ENCODE assay signal across 1 cellular context in the genomic region with DNA sequence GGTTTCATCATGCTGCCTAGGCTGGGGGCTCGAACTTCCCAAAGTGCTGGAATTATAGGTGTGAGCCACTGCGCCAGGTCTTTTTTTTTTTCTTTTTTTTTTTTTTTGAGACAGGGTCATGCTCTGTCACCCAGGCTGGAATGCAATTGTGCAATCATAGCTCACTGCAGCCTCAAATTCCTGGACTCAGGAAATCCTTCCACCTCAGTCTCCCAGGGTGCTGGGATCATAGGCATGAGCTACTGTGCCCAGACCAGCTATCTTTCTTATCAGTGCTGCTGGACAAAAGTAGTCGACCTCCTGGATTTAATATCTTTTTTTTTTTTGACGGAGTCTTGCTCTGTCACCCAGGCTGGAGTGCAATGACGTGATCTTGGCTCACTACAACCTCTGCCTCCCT.
TF ChIP-seq lines count a peak whose summit lies in the region.

No MANE protein-coding gene starts in this region.

TF ChIP-seq in HepG2, 621 proteins besides CTCF, POLR2A, EP300 and RAD21 (continued from another document and continues in another):
- TF ChIP-seq, protein P1, sequence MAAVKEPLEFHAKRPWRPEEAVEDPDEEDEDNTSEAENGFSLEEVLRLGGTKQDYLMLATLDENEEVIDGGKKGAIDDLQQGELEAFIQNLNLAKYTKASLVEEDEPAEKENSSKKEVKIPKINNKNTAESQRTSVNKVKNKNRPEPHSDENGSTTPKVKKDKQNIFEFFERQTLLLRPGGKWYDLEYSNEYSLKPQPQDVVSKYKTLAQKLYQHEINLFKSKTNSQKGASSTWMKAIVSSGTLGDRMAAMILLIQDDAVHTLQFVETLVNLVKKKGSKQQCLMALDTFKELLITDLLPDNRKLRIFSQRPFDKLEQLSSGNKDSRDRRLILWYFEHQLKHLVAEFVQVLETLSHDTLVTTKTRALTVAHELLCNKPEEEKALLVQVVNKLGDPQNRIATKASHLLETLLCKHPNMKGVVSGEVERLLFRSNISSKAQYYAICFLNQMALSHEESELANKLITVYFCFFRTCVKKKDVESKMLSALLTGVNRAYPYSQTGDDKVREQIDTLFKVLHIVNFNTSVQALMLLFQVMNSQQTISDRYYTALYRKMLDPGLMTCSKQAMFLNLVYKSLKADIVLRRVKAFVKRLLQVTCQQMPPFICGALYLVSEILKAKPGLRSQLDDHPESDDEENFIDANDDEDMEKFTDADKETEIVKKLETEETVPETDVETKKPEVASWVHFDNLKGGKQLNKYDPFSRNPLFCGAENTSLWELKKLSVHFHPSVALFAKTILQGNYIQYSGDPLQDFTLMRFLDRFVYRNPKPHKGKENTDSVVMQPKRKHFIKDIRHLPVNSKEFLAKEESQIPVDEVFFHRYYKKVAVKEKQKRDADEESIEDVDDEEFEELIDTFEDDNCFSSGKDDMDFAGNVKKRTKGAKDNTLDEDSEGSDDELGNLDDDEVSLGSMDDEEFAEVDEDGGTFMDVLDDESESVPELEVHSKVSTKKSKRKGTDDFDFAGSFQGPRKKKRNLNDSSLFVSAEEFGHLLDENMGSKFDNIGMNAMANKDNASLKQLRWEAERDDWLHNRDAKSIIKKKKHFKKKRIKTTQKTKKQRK (IDR thresholded peaks at IDR 0.05; ENCODE audit: low read length), result no peak
- TF ChIP-seq MTA1 (CRISPR knock-in tag; IDR thresholded peaks at IDR 0.05; ENCODE audit: borderline replicate concordance) (no peak), CHD4 (IDR thresholded peaks at IDR 0.05; ENCODE audit: borderline replicate concordance, low read length) (no peak), ZSCAN12 (CRISPR knock-in tag; IDR thresholded peaks at IDR 0.05) (no peak), PCBP2 (optimal IDR thresholded peaks at IDR 0.05; ENCODE audit: low read depth, low read length, poor library complexity, severe bottlenecking) (no peak), TEAD2 (CRISPR knock-in tag; IDR thresholded peaks at IDR 0.05) (no peak), HMG20A (CRISPR knock-in tag; IDR thresholded peaks at IDR 0.05; ENCODE audit: borderline replicate concordance) (no peak; the same call in 1 of the 2 replicates), NFYC (CRISPR knock-in tag; IDR thresholded peaks at IDR 0.05) (no peak), ZNF343 (CRISPR knock-in tag; IDR thresholded peaks at IDR 0.05) (no peak), ZNF501 (CRISPR knock-in tag; IDR thresholded peaks at IDR 0.05) (no peak), SATB2 (CRISPR knock-in tag; IDR thresholded peaks at IDR 0.05) (no peak), ZNF547 (CRISPR knock-in tag; IDR thresholded peaks at IDR 0.05) (no peak), ZNF350 (CRISPR knock-in tag; IDR thresholded peaks at IDR 0.05; ENCODE audit: borderline replicate concordance, low read depth) (no peak), PPARG (CRISPR knock-in tag; conservative IDR thresholded peaks at IDR 0.05) (peak; percentile 76), ZC3H4 (CRISPR knock-in tag; IDR thresholded peaks at IDR 0.05; ENCODE audit: borderline replicate concordance) (no peak), HNF4A (CRISPR knock-in tag; IDR thresholded peaks at IDR 0.05) (no peak), NPAS2 (CRISPR knock-in tag; IDR thresholded peaks at IDR 0.05; ENCODE audit: borderline replicate concordance) (no peak), ZNF75D (CRISPR knock-in tag; IDR thresholded peaks at IDR 0.05; ENCODE audit: borderline replicate concordance) (no peak), SCMH1 (CRISPR knock-in tag; IDR thresholded peaks at IDR 0.05; ENCODE audit: borderline replicate concordance) (no peak), SRSF1 (optimal IDR thresholded peaks at IDR 0.05; ENCODE audit: low read depth, low read length) (no peak), SIN3A (IDR thresholded peaks at IDR 0.05; ENCODE audit: borderline replicate concordance, low read depth, low read length) (no peak), ZNF354B (CRISPR knock-in tag; IDR thresholded peaks at IDR 0.05) (no peak), RBM22 (optimal IDR thresholded peaks at IDR 0.05; ENCODE audit: low read length) (no peak), MED13 (CRISPR knock-in tag; IDR thresholded peaks at IDR 0.05) (no peak), ATF7 (IDR thresholded peaks at IDR 0.05) (no peak), ATF7 (CRISPR knock-in tag; IDR thresholded peaks at IDR 0.05) (no peak), NR2F2 (IDR thresholded peaks at IDR 0.05; ENCODE audit: borderline replicate concordance, low read depth) (peak; percentile 73), JUNB (CRISPR knock-in tag; IDR thresholded peaks at IDR 0.05; ENCODE audit: borderline replicate concordance) (no peak), TSC22D2 (CRISPR knock-in tag; IDR thresholded peaks at IDR 0.05; ENCODE audit: borderline replicate concordance) (no peak), MIER3 (CRISPR knock-in tag; IDR thresholded peaks at IDR 0.05; ENCODE audit: borderline replicate concordance) (no peak), ZNF724P (CRISPR knock-in tag; IDR thresholded peaks at IDR 0.05; ENCODE audit: borderline replicate concordance) (no peak), ARNTL (CRISPR knock-in tag; IDR thresholded peaks at IDR 0.05) (no peak), ZNF552 (CRISPR knock-in tag; IDR thresholded peaks at IDR 0.05; ENCODE audit: borderline replicate concordance) (no peak)
- TF ChIP-seq, protein P2, sequence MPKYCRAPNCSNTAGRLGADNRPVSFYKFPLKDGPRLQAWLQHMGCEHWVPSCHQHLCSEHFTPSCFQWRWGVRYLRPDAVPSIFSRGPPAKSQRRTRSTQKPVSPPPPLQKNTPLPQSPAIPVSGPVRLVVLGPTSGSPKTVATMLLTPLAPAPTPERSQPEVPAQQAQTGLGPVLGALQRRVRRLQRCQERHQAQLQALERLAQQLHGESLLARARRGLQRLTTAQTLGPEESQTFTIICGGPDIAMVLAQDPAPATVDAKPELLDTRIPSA (CRISPR knock-in tag; IDR thresholded peaks at IDR 0.05; ENCODE audit: borderline replicate concordance), result no peak
- TF ChIP-seq, protein P3, sequence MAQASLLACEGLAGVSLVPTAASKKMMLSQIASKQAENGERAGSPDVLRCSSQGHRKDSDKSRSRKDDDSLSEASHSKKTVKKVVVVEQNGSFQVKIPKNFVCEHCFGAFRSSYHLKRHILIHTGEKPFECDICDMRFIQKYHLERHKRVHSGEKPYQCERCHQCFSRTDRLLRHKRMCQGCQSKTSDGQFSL (CRISPR knock-in tag; IDR thresholded peaks at IDR 0.05), result no peak
- TF ChIP-seq, protein P4, sequence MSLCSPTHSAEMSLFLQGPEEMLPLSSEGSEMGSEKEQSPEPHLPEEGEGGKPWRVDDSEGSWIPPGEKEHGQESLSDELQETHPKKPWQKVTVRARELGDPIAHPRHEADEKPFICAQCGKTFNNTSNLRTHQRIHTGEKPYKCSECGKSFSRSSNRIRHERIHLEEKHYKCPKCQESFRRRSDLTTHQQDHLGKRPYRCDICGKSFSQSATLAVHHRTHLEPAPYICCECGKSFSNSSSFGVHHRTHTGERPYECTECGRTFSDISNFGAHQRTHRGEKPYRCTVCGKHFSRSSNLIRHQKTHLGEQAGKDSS (CRISPR knock-in tag; IDR thresholded peaks at IDR 0.05; ENCODE audit: borderline replicate concordance, low read depth), result no peak
- TF ChIP-seq, protein P5, sequence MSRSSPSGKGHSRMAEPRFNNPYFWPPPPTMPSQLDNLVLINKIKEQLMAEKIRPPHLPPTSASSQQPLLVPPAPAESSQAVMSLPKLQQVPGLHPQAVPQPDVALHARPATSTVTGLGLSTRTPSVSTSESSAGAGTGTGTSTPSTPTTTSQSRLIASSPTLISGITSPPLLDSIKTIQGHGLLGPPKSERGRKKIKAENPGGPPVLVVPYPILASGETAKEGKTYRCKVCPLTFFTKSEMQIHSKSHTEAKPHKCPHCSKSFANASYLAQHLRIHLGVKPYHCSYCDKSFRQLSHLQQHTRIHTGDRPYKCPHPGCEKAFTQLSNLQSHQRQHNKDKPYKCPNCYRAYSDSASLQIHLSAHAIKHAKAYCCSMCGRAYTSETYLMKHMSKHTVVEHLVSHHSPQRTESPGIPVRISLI (CRISPR knock-in tag; IDR thresholded peaks at IDR 0.05; ENCODE audit: borderline replicate concordance), result peak; percentile 98
- TF ChIP-seq, protein P6, sequence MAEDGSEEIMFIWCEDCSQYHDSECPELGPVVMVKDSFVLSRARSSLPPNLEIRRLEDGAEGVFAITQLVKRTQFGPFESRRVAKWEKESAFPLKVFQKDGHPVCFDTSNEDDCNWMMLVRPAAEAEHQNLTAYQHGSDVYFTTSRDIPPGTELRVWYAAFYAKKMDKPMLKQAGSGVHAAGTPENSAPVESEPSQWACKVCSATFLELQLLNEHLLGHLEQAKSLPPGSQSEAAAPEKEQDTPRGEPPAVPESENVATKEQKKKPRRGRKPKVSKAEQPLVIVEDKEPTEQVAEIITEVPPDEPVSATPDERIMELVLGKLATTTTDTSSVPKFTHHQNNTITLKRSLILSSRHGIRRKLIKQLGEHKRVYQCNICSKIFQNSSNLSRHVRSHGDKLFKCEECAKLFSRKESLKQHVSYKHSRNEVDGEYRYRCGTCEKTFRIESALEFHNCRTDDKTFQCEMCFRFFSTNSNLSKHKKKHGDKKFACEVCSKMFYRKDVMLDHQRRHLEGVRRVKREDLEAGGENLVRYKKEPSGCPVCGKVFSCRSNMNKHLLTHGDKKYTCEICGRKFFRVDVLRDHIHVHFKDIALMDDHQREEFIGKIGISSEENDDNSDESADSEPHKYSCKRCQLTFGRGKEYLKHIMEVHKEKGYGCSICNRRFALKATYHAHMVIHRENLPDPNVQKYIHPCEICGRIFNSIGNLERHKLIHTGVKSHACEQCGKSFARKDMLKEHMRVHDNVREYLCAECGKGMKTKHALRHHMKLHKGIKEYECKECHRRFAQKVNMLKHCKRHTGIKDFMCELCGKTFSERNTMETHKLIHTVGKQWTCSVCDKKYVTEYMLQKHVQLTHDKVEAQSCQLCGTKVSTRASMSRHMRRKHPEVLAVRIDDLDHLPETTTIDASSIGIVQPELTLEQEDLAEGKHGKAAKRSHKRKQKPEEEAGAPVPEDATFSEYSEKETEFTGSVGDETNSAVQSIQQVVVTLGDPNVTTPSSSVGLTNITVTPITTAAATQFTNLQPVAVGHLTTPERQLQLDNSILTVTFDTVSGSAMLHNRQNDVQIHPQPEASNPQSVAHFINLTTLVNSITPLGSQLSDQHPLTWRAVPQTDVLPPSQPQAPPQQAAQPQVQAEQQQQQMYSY (CRISPR knock-in tag; IDR thresholded peaks at IDR 0.05), result 0 out of 2 replicates have a peak, but pooled peaks have one; percentile 43
- TF ChIP-seq, protein P7, sequence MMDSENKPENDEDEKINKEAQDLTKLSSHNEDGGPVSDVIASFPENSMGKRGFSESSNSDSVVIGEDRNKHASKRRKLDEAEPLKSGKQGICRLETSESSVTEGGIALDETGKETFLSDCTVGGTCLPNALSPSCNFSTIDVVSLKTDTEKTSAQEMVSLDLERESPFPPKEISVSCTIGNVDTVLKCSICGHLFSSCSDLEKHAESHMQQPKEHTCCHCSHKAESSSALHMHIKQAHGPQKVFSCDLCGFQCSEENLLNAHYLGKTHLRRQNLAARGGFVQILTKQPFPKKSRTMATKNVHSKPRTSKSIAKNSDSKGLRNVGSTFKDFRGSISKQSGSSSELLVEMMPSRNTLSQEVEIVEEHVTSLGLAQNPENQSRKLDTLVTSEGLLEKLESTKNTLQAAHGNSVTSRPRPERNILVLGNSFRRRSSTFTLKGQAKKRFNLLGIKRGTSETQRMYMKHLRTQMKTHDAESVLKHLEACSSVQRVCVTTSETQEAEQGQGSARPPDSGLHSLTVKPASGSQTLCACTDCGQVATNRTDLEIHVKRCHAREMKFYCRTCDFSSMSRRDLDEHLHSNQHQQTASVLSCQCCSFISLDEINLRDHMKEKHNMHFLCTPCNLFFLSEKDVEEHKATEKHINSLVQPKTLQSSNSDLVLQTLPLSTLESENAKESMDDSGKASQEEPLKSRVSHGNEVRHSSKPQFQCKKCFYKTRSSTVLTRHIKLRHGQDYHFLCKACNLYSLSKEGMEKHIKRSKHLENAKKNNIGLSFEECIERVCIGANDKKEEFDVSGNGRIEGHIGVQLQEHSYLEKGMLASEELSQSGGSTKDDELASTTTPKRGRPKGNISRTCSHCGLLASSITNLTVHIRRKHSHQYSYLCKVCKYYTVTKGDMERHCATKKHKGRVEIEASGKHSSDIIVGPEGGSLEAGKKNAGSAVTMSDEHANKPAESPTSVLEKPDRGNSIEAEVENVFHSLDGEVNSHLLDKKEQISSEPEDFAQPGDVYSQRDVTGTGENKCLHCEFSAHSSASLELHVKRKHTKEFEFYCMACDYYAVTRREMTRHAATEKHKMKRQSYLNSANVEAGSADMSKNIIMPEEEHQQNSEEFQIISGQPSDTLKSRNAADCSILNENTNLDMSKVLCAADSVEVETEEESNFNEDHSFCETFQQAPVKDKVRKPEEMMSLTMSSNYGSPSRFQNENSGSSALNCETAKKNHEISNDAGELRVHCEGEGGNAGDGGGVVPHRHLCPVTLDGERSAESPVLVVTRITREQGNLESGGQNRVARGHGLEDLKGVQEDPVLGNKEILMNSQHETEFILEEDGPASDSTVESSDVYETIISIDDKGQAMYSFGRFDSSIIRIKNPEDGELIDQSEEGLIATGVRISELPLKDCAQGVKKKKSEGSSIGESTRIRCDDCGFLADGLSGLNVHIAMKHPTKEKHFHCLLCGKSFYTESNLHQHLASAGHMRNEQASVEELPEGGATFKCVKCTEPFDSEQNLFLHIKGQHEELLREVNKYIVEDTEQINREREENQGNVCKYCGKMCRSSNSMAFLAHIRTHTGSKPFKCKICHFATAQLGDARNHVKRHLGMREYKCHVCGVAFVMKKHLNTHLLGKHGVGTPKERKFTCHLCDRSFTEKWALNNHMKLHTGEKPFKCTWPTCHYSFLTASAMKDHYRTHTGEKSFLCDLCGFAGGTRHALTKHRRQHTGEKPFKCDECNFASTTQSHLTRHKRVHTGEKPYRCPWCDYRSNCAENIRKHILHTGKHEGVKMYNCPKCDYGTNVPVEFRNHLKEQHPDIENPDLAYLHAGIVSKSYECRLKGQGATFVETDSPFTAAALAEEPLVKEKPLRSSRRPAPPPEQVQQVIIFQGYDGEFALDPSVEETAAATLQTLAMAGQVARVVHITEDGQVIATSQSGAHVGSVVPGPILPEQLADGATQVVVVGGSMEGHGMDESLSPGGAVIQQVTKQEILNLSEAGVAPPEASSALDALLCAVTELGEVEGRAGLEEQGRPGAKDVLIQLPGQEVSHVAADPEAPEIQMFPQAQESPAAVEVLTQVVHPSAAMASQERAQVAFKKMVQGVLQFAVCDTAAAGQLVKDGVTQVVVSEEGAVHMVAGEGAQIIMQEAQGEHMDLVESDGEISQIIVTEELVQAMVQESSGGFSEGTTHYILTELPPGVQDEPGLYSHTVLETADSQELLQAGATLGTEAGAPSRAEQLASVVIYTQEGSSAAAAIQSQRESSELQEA (CRISPR knock-in tag; IDR thresholded peaks at IDR 0.05; ENCODE audit: not compliant biosample characterization), result no peak
